In genomic region chr5:112795944-112796678, GRCh38 we compare ENCODE assay signal across 16 cellular contexts. TPM values are rescaled to one million over a fixed set of nuclear protein-coding genes. Genes with fewer than 3 reads are reported as not detected.
DNase-seq lines count a peak whose midpoint lies in the region; ATAC-seq and TF ChIP-seq lines count a peak whose summit lies in the region.
"Had no signal": no experiment of that assay in that cellular context is flagged by ENCODE, and none has a peak within 500 bp of the region (broad histone marks: within the 10 kb centered on the region; RNA-seq: fewer than 3 reads in every experiment).

No MANE protein-coding gene starts in this region.

- H3K36me3 Mint-ChIP-seq in Calu3 (ENCODE audit: insufficient read depth, unreplicated experiment), result peaks cover 14% of the 10 kb centered on the region

- TF ChIP-seq CTCF in Calu3 (IDR thresholded peaks at IDR 0.05; ENCODE audit: unreplicated experiment) (no peak), PC-3 (conservative IDR thresholded peaks at IDR 0.05; ENCODE audit: low read depth, low read length) (no peak), adrenal gland (IDR thresholded peaks at IDR 0.05) (no peak)

- H3K4me3 Mint-ChIP-seq in Calu3 (ENCODE audit: low read depth, unreplicated experiment), result no peak overlapping the region
- H3K4me3 Mint-ChIP-seq: T-cell, type B pancreatic cell had no signal

- no peak for TF ChIP-seq POLR2A in adrenal gland (IDR thresholded peaks at IDR 0.05)

- H3K9ac ChIP-seq in PC-3 (ENCODE audit: low read length), result no peak overlapping the region

- H4K20me1 ChIP-seq in PC-3 (ENCODE audit: low read length), result no peaks in the 10 kb centered on the region

- H3K9me3 ChIP-seq in PC-3 (ENCODE audit: low read length) (no peaks in the 10 kb centered on the region), adrenal gland (replicated peaks in 1 of 3) (no peaks in the 10 kb centered on the region)

- H3K4me3 ChIP-seq in PC-3 (ENCODE audit: low read length) (no peak overlapping the region), adrenal gland (no peak overlapping the region)

- H3K27me3 ChIP-seq in PC-3 (ENCODE audit: low read length) (no peaks in the 10 kb centered on the region), adrenal gland (no peaks in the 10 kb centered on the region)

- BruUV-seq in Calu3 (replicated peaks; lab: Mats Ljungman, UMichigan), result no TSS peak
- BruUV-seq in PC-3 (replicated peaks; lab: Mats Ljungman, UMichigan), result no TSS peak

- H3K9me3 Mint-ChIP-seq in Calu3 (ENCODE audit: low read depth, unreplicated experiment), result no peaks in the 10 kb centered on the region
- H3K9me3 Mint-ChIP-seq: T-cell, type B pancreatic cell had no signal

- H3F3A ChIP-seq in PC-3 (ENCODE audit: low read length, unreplicated experiment), result no peaks in the 10 kb centered on the region

- peak overlapping the region; percentile 23 for H3K27ac Mint-ChIP-seq in Calu3 (ENCODE audit: unreplicated experiment)
- H3K27ac Mint-ChIP-seq: type B pancreatic cell had no signal

- no peaks in the 10 kb centered on the region for H3K79me2 ChIP-seq in PC-3 (ENCODE audit: low read length)

- 79 to 84% (median 82%) methylated on average over 2 of the region's 2 CpGs for WGBS in adrenal gland, 4 donors

- H3K4me1 ChIP-seq in PC-3 (ENCODE audit: insufficient read depth, low read length) (peaks cover 8% of the 10 kb centered on the region; the same call in 1 of the 2 replicates), adrenal gland (replicated peaks in 1 of 2) (no peaks in the 10 kb centered on the region)

- H3K27ac ChIP-seq in PC-3 (ENCODE audit: low read length) (no peak overlapping the region), adrenal gland (no peak overlapping the region)
- H3K27ac ChIP-seq: C4-2B had no signal

- peak; percentile 64 for ATAC-seq in HG02973 (IDR thresholded peaks at IDR 0.05; ENCODE audit: unreplicated experiment)
- ATAC-seq in PC-3, result peak; percentile 72
- no peak for ATAC-seq in GM21825 (IDR thresholded peaks at IDR 0.05; ENCODE audit: unreplicated experiment)
- ATAC-seq in GM18873 (IDR thresholded peaks at IDR 0.05; ENCODE audit: low FRiP score, unreplicated experiment), result no peak
- ATAC-seq: T-cell had no signal

- peak overlapping the region; percentile 21 for H3K4me2 ChIP-seq in PC-3 (ENCODE audit: low read length)

- H2AFZ ChIP-seq in PC-3 (ENCODE audit: low read length), result no peak overlapping the region

- peaks cover 9% of the 10 kb centered on the region for H3K4me1 Mint-ChIP-seq in Calu3 (ENCODE audit: low read depth, unreplicated experiment)

- no peaks in the 10 kb centered on the region for H3K27me3 Mint-ChIP-seq in Calu3 (ENCODE audit: unreplicated experiment)
- H3K27me3 Mint-ChIP-seq: T-cell, type B pancreatic cell had no signal

- intact Hi-C loops in Calu3 (cut with micrococcal nuclease; ENCODE audit: unreplicated experiment) (no loop called here), PC-3 (cut with micrococcal nuclease) (no loop called here), adrenal gland (cut with DNase I) (no loop called here)

- CTCF ChIA-PET in Calu3 (lab: Charles Lee) (no interaction called here), PC-3 (lab: Charles Lee) (no interaction called here)

- H3K36me3 ChIP-seq in PC-3 (ENCODE audit: low read depth, low read length) (no peaks in the 10 kb centered on the region), adrenal gland (replicated peaks in 1 of 2) (peaks cover 0 to 24% of the 10 kb centered on the region in 2 donors)

- POLR2A ChIA-PET in PC-3 (lab: Charles Lee; ENCODE audit: unreplicated experiment), result interaction anchor here (0.6 kb wide), 1 partner anchor 9 kb away, joined by 5 read pairs; no protein-coding TSS in a partner anchor

- DNase-seq in Calu3 (no peak), PC-3 (peak; percentile 21), germinal center (ENCODE audit: low spot score) (peak; percentile 33), adrenal gland (no peak), AG08395 (ENCODE audit: low spot score) (no peak)
- DNase-seq: amniotic stem cell, GDM1, H7, NCI-H1048, NCI-H748 treated with DMSO at 0.1 percent for 48 hours, T-cell had no signal

- H3K9me2 ChIP-seq in PC-3 (replicated peaks; ENCODE audit: low read length), result no peaks in the 10 kb centered on the region

RNA-seq across cellular contexts. Expression of gene APC, which starts 58.4 kb away (rescaled TPM):
- total RNA-seq in Calu3 (2022) (44.7 and 47.6 TPM in 2 replicates), PC-3 (2014; rRNA removed) (31.0 and 31.7 TPM in 2 replicates), adrenal gland (10 to 100 TPM; 28.7 to 78.1 (median 38.7) TPM)
- 10 to 100 TPM in 1 of 3 donors, 1 to 10 TPM in 2; 2.5 to 19.6 (median 6.0) TPM for polyA plus RNA-seq in adrenal gland

Comparison
In these comparisons a context has a peak if more than half of its experiments do, and no peak if none do; other contexts are left out.
1. DNase-seq: peak in PC-3 (single experiment) and germinal center (single experiment); none in Calu3 (single experiment), adrenal gland (0 of 7) and AG08395 (single experiment).
2. ATAC-seq: peak in HG02973 (single experiment) and PC-3 (single experiment); none in GM21825 (single experiment) and GM18873 (single experiment).